In genomic region chr15:44584162-44584749, GRCh38 we compare ENCODE assay signal across 9 cellular contexts. TPM values are rescaled to one million over a fixed set of nuclear protein-coding genes. Genes with fewer than 3 reads are reported as not detected.
DNase-seq lines count a peak whose midpoint lies in the region; ATAC-seq, FAIRE-seq and TF ChIP-seq lines count a peak whose summit lies in the region.
"Had no signal": no experiment of that assay in that cellular context is flagged by ENCODE, and none has a peak within 500 bp of the region (broad histone marks: within the 10 kb centered on the region; RNA-seq: fewer than 3 reads in every experiment).

No MANE protein-coding gene starts in this region.

- no peak overlapping the region for H3K9ac ChIP-seq in endothelial cell of umbilical vein (replicated peaks; ENCODE audit: extremely low read depth, insufficient read depth, low read length)

- H3K4me1 Mint-ChIP-seq in activated CD4-positive, alpha-beta T cell treated with anti-CD3 and anti-CD28 coated beads, Interleukin-2, amount 10 ng/mL, durations not matched to agents 7 days and 5 days: peaks cover 10% of the 10 kb centered on the region

- no peak overlapping the region for H3K27ac ChIP-seq in endothelial cell of umbilical vein (ENCODE audit: insufficient read depth, low read depth, low read length)

- no peak for TF ChIP-seq POLR2A in endothelial cell of umbilical vein (IDR thresholded peaks at IDR 0.05; ENCODE audit: low read depth, low read length)

- ATAC-seq in HG02610 (IDR thresholded peaks at IDR 0.05; ENCODE audit: unreplicated experiment): no peak
- no peak for ATAC-seq in HG02840 (IDR thresholded peaks at IDR 0.05; ENCODE audit: low FRiP score, unreplicated experiment)
- no peak for ATAC-seq in sciatic nerve

- H3K79me2 ChIP-seq in endothelial cell of umbilical vein (ENCODE audit: control insufficient read depth, insufficient read depth, low read length): no peaks in the 10 kb centered on the region

- no peak overlapping the region for H3K4me2 ChIP-seq in endothelial cell of umbilical vein (ENCODE audit: insufficient read depth, low read length)

- no peaks in the 10 kb centered on the region for H3K27me3 ChIP-seq in endothelial cell of umbilical vein (ENCODE audit: control insufficient read depth in 2 of 2, insufficient read depth in 2 of 2, low read length in 2 of 2)

- intact Hi-C loops in endothelial cell of umbilical vein (cut with micrococcal nuclease): loop anchor here (2.0 kb wide), 1 partner anchor 79 kb away; the partner anchor contains the start of gene SPG11
- intact Hi-C loops in sciatic nerve (cut with DNase I): no loop called here

- no peaks in the 10 kb centered on the region for H3K4me1 ChIP-seq in endothelial cell of umbilical vein (ENCODE audit: control insufficient read depth, extremely low read depth, insufficient read depth, low read length)

- TF ChIP-seq CTCF in LNCAP (IDR thresholded peaks at IDR 0.05) (peak; percentile 77), endothelial cell of umbilical vein (IDR thresholded peaks at IDR 0.05; ENCODE audit: extremely low read depth in 1 of 2, insufficient read depth in 1 of 2, low read depth in 1 of 2, low read length in 2 of 2) (peak; percentile 52 to 72)

- H3K4me3 ChIP-seq in endothelial cell of umbilical vein (replicated peaks in 1 of 3; ENCODE audit: insufficient read depth in 1 of 3, low read depth in 1 of 3, low read length in 3 of 3): no peak overlapping the region

- H3K36me3 Mint-ChIP-seq in activated CD4-positive, alpha-beta T cell treated with anti-CD3 and anti-CD28 coated beads, Interleukin-2, amount 10 ng/mL, durations not matched to agents 7 days and 5 days (ENCODE audit: low read depth): peaks cover 32% of the 10 kb centered on the region

- dilution Hi-C loops in endothelial cell of umbilical vein (cut with MboI; ENCODE audit: extremely low pct_ligation_motif_present, low sequenced_read_pairs): loop anchor here (25.0 kb wide), 1 partner anchor 153 kb away; the partner anchor contains the start of gene TRIM69

- H4K20me1 ChIP-seq in endothelial cell of umbilical vein (replicated peaks; ENCODE audit: control insufficient read depth, extremely low read depth, insufficient read depth, low read length): no peaks in the 10 kb centered on the region

- CTCF ChIA-PET in activated CD4-positive, alpha-beta T cell treated with anti-CD3 and anti-CD28 coated beads, Interleukin-2, amount 10 ng/mL, durations not matched to agents 7 days and 5 days (lab: Charles Lee): interaction anchor here (0.6 to 2.1 kb wide), 11 partner anchors 8 to 207 kb away, joined by 3 to 9 read pairs (median 4); partner anchors contain the start of genes B2M, PATL2 and TRIM69
- CTCF ChIA-PET in endothelial cell of umbilical vein (lab: Charles Lee): interaction anchor here (0.6 to 4.3 kb wide), 15 partner anchors 9 to 453 kb away, joined by 3 to 65 read pairs (median 3); partner anchors contain the start of gene TRIM69

- no peaks in the 10 kb centered on the region for H3K27me3 Mint-ChIP-seq in activated CD4-positive, alpha-beta T cell treated with anti-CD3 and anti-CD28 coated beads, Interleukin-2, amount 10 ng/mL, durations not matched to agents 7 days and 5 days
- H3K27me3 Mint-ChIP-seq: activated naive CD4-positive, alpha-beta T cell treated with anti-CD3 and anti-CD28 coated beads, Interleukin-2, amount 50 U/mL, for 24 hours had no signal

- H3K27ac Mint-ChIP-seq in activated CD4-positive, alpha-beta T cell treated with anti-CD3 and anti-CD28 coated beads, Interleukin-2, amount 10 ng/mL, durations not matched to agents 7 days and 5 days: peak overlapping the region; percentile 19
- H3K27ac Mint-ChIP-seq: activated naive CD4-positive, alpha-beta T cell treated with anti-CD3 and anti-CD28 coated beads, Interleukin-2, amount 50 U/mL, for 24 hours had no signal

- no peaks in the 10 kb centered on the region for H3K9me3 Mint-ChIP-seq in activated CD4-positive, alpha-beta T cell treated with anti-CD3 and anti-CD28 coated beads, Interleukin-2, amount 10 ng/mL, durations not matched to agents 7 days and 5 days
- H3K9me3 Mint-ChIP-seq: activated naive CD4-positive, alpha-beta T cell treated with anti-CD3 and anti-CD28 coated beads, Interleukin-2, amount 50 U/mL, for 24 hours had no signal

- no peaks in the 10 kb centered on the region for H3K9me3 ChIP-seq in endothelial cell of umbilical vein (replicated peaks; ENCODE audit: control insufficient read depth, insufficient read depth, low read length)

- no peak overlapping the region for H2AFZ ChIP-seq in endothelial cell of umbilical vein (ENCODE audit: low read depth, low read length)

- peaks cover 0 to 16% of the 10 kb centered on the region in 2 experiments for H3K36me3 ChIP-seq in endothelial cell of umbilical vein (ENCODE audit: control insufficient read depth in 2 of 2, extremely low read depth in 1 of 2, insufficient read depth in 2 of 2, low read length in 2 of 2)

- H3K4me3 Mint-ChIP-seq in activated CD4-positive, alpha-beta T cell treated with anti-CD3 and anti-CD28 coated beads, Interleukin-2, amount 10 ng/mL, durations not matched to agents 7 days and 5 days: no peak overlapping the region
- H3K4me3 Mint-ChIP-seq: activated naive CD4-positive, alpha-beta T cell treated with anti-CD3 and anti-CD28 coated beads, Interleukin-2, amount 50 U/mL, for 24 hours had no signal

- no peaks in the 10 kb centered on the region for H3K9me1 ChIP-seq in endothelial cell of umbilical vein (replicated peaks; ENCODE audit: control insufficient read depth, extremely low read depth, insufficient read depth, low read length)

- DNase-seq in Daoy (ENCODE audit: low read depth) (peak; percentile 57), endothelial cell of umbilical vein (ENCODE audit: low read depth, low spot score) (peak; percentile 49), pulmonary artery endothelial cell (ENCODE audit: low read depth, low spot score) (peak; percentile 13), sciatic nerve (ENCODE audit: low spot score) (no peak)
- DNase-seq in activated CD4-positive, alpha-beta T cell treated with anti-CD3 and anti-CD28 coated beads, Interleukin-2, amount 10 ng/mL, durations not matched to agents 7 days and 5 days: peak; percentile 66

- POLR2A ChIA-PET in activated CD4-positive, alpha-beta T cell treated with anti-CD3 and anti-CD28 coated beads, Interleukin-2, amount 10 ng/mL, durations not matched to agents 7 days and 5 days (lab: Charles Lee): no interaction called here
- POLR2A ChIA-PET in endothelial cell of umbilical vein (lab: Charles Lee): no interaction called here

- BruUV-seq in endothelial cell of umbilical vein (replicated peaks; lab: Mats Ljungman, UMichigan): TSS peak; percentile 20

- FAIRE-seq in endothelial cell of umbilical vein (lab: Jason Lieb, UNC): peak; percentile 66

TF ChIP-seq in endothelial cell of umbilical vein, 7 proteins besides CTCF, POLR2A, EP300 and RAD21:
- TF ChIP-seq MYC (IDR thresholded peaks at IDR 0.05; ENCODE audit: low read depth, low read length) (no peak), GATA2 (IDR thresholded peaks at IDR 0.05; ENCODE audit: insufficient read depth, insufficient read length, low read depth, low read length) (no peak), POLR2AphosphoS5 (IDR thresholded peaks at IDR 0.05; ENCODE audit: insufficient read depth, low read depth, low read length) (no peak), FOS (IDR thresholded peaks at IDR 0.05; ENCODE audit: borderline replicate concordance, insufficient read depth, low read length) (no peak), MAX (IDR thresholded peaks at IDR 0.05; ENCODE audit: insufficient read depth, insufficient read length) (no peak), EZH2 (IDR thresholded peaks at IDR 0.05; ENCODE audit: borderline replicate concordance, low read depth, low read length, severe bottlenecking) (no peak), JUN (IDR thresholded peaks at IDR 0.05; ENCODE audit: borderline replicate concordance, insufficient read depth, insufficient read length, low read depth) (no peak)

RNA-seq across cellular contexts. Expression of gene EIF3J, which starts 47.3 kb away (rescaled TPM):
- total RNA-seq in Daoy (2014; rRNA removed; shearing (Covaris generic)): 55.7 and 92.1 TPM in 2 replicates
- 10 to 100 TPM; 86.1 to 94.9 TPM for total RNA-seq in activated CD4-positive, alpha-beta T cell treated with anti-CD3 and anti-CD28 coated beads, Interleukin-2, amount 10 ng/mL, durations not matched to agents 7 days and 5 days
- total RNA-seq in endothelial cell of umbilical vein (132 and 150 TPM in 2 replicates), pulmonary artery endothelial cell (49.5 and 74.3 TPM in 2 replicates), sciatic nerve (68.9 TPM)
- polyA plus RNA-seq in endothelial cell of umbilical vein: 28.3 and 35.4 TPM in 2 replicates
- polyA plus RNA-seq in endothelial cell of umbilical vein (2011; cell fraction: cytosol; rRNA removed): 68.1 and 71.9 TPM in 2 replicates
- polyA plus RNA-seq in endothelial cell of umbilical vein (2011; cell fraction: nucleus; rRNA removed): 46.4 and 64.5 TPM in 2 replicates
- 87.7 and 139 TPM in 2 replicates for polyA plus RNA-seq in endothelial cell of umbilical vein (2012)
- polyA minus RNA-seq in endothelial cell of umbilical vein: 52.2 and 63.8 TPM in 2 replicates
- 66.8 TPM for polyA minus RNA-seq in endothelial cell of umbilical vein (2011; cell fraction: cytosol; rRNA and poly(A)+ RNA removed)
- 28.2 and 47.8 TPM in 2 replicates for polyA minus RNA-seq in endothelial cell of umbilical vein (2011; cell fraction: nucleus; rRNA and poly(A)+ RNA removed)
